1 cellular context compared by ENCODE assay signal in the genomic region with DNA sequence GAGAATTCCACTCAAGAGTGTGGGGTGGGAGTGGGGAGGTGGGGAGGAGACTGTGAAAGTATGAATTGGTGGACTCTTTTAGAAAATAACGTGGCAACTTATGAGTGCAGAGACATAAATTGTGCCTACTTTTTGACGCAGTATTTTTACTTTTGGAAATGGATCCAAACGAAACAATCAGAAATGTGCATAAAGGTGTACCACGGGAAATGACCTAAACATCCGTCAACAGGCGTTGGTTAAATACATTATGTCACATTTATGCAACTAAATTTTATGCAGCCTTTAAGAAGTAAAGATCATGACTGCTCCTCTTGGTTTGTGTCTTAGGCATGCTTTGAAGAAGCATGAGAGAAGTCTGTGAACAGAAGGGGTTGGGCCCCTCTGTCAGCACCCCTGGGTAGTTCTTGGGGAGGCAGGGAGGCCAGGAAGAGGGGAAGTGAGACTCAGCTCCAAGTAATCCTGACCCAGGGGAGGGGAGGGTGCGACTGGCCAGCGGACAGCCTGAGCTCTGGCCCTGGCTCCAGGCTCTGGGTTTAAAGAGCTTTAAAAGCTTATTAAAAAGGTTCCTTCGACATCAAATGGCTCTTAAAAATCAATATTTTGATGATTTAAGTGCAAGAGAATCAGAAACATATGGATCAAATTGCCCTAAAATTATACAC.
TF ChIP-seq lines count a peak whose summit lies in the region.

No MANE protein-coding gene starts in this region.

TF ChIP-seq in IMR-90, 13 proteins besides CTCF, POLR2A, EP300 and RAD21 (continued from another document):
- no peak for TF ChIP-seq CHD1 (IDR thresholded peaks at IDR 0.05; ENCODE audit: low read depth, low read length)
- no peak for TF ChIP-seq SMC3 (IDR thresholded peaks at IDR 0.05; ENCODE audit: low read depth, low read length)
- no peak for TF ChIP-seq RCOR1 (IDR thresholded peaks at IDR 0.05; ENCODE audit: insufficient replicate concordance, low read length)
- TF ChIP-seq, protein P1, sequence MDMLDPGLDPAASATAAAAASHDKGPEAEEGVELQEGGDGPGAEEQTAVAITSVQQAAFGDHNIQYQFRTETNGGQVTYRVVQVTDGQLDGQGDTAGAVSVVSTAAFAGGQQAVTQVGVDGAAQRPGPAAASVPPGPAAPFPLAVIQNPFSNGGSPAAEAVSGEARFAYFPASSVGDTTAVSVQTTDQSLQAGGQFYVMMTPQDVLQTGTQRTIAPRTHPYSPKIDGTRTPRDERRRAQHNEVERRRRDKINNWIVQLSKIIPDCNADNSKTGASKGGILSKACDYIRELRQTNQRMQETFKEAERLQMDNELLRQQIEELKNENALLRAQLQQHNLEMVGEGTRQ (IDR thresholded peaks at IDR 0.05; ENCODE audit: low read depth, low read length): no peak
- TF ChIP-seq MAZ (IDR thresholded peaks at IDR 0.05; ENCODE audit: borderline replicate concordance, low read depth, low read length): no peak
